In the genomic region with DNA sequence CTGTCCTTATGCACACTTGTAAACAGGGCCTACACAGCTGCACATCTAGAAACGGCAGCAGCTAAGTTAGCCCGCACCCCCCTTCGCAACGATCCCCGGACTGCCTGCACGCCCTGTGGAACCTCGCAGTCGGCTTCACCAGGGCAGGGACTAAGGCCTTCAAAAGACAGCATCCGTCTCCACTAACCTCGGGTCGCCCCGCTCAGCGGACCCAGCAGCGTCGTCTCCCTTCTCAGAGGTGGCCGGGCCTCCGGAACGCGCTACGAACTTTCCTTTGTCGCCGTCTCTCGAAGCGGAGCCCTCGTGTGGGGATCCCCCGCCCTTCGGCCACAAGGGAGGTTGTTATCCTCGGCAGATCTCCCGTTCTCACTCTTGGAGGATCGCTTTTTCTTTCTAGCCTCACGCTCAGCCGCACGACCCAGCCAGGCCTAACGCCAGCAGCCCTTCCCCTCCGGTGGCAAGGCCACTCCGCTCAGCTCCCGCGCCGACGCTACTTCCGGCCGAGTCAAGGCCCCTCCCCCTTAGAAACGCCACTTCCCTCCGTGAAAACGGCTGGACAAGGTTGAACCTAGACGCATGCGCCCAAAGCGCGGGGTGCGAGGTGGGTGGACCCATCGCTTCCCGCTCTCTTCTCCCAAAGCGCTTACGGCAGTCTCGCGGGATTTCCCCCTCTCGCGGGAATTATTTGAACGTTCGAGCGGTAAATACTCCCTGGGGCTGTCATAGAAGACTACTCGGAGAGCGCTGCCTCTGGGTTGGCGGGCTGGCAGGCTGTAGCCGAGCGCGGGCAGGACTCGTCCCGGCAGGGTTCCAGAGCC, we compare ENCODE assay signal across 8 cellular contexts. TPM values are rescaled to one million over a fixed set of nuclear protein-coding genes. Genes with fewer than 3 reads are reported as not detected.
DNase-seq lines count a peak whose midpoint lies in the region; TF ChIP-seq lines count a peak whose summit lies in the region.

Gene DCAF16 (minus strand): TSS at position 498 of the 818 bp plus-strand sequence. CDS start 6,616 bp downstream, outside the sequence.
A gene with protein sequence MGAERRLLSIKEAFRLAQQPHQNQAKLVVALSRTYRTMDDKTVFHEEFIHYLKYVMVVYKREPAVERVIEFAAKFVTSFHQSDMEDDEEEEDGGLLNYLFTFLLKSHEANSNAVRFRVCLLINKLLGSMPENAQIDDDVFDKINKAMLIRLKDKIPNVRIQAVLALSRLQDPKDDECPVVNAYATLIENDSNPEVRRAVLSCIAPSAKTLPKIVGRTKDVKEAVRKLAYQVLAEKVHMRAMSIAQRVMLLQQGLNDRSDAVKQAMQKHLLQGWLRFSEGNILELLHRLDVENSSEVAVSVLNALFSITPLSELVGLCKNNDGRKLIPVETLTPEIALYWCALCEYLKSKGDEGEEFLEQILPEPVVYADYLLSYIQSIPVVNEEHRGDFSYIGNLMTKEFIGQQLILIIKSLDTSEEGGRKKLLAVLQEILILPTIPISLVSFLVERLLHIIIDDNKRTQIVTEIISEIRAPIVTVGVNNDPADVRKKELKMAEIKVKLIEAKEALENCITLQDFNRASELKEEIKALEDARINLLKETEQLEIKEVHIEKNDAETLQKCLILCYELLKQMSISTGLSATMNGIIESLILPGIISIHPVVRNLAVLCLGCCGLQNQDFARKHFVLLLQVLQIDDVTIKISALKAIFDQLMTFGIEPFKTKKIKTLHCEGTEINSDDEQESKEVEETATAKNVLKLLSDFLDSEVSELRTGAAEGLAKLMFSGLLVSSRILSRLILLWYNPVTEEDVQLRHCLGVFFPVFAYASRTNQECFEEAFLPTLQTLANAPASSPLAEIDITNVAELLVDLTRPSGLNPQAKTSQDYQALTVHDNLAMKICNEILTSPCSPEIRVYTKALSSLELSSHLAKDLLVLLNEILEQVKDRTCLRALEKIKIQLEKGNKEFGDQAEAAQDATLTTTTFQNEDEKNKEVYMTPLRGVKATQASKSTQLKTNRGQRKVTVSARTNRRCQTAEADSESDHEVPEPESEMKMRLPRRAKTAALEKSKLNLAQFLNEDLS (plus strand): TSS at position 720 of the 818 bp plus-strand sequence. CDS start 99 bp downstream, outside the sequence.

- peaks cover 2% of the 10 kb centered on the region; the same call in 1 of the 2 replicates for H3K36me3 ChIP-seq in ES-I3 (ENCODE audit: insufficient read depth, low read length)
- H3K36me3 ChIP-seq in HAP-1 (replicated peaks): peaks cover 26% of the 10 kb centered on the region
- no peaks in the 10 kb centered on the region; the same call in 1 of the 2 replicates for H3K36me3 ChIP-seq in MM.1S (replicated peaks; ENCODE audit: insufficient read depth, low read length)

- no peak for TF ChIP-seq CTCF in MM.1S (IDR thresholded peaks at IDR 0.05; ENCODE audit: low read length)
- no peak for TF ChIP-seq CTCF in fibroblast of the aortic adventitia (IDR thresholded peaks at IDR 0.05; ENCODE audit: insufficient read depth, low read length)
- no peak for TF ChIP-seq CTCF in nephron (IDR thresholded peaks at IDR 0.05; ENCODE audit: unreplicated experiment in 3 of 3)

- peak within 1 kb of the TSS; percentile 94 to 99 (median 98) for H3K27ac Mint-ChIP-seq in nephron
- H3K27ac Mint-ChIP-seq in stimulated activated naive CD8-positive, alpha-beta T cell treated with anti-CD3 and anti-CD28 coated beads, Interleukin-15, Interleukin-2, amounts not matched to agents 100 ng/mL and 50 ng/mL, for 24 hours: peak within 1 kb of the TSS; percentile 100

- H2AFZ ChIP-seq in MM.1S (ENCODE audit: low read length): peak within 1 kb of the TSS; percentile 73

- H3K9ac ChIP-seq in ES-I3 (ENCODE audit: low read depth, low read length) (peak within 1 kb of the TSS; percentile 91), MM.1S (ENCODE audit: low read length) (peak within 1 kb of the TSS; percentile 96)

- H3K9me2 ChIP-seq in MM.1S (replicated peaks; ENCODE audit: insufficient read depth, low read length): no peaks in the 10 kb centered on the region

- H3K27ac ChIP-seq in MM.1S (ENCODE audit: low read length): peak within 1 kb of the TSS; percentile 95

- in situ Hi-C loops in HAP-1 (cut with MboI; ENCODE audit: low sequenced_read_pairs): loop anchor here (25.0 kb wide), 1 partner anchor 223 kb away; the partner anchor contains the start of gene LAP3

- H3K27me3 ChIP-seq in HAP-1 (ENCODE audit: low read depth) (no peaks in the 10 kb centered on the region), MM.1S (replicated peaks; ENCODE audit: insufficient read depth, low read length) (no peaks in the 10 kb centered on the region)

- H3K4me3 ChIP-seq in HAP-1: peak within 1 kb of the TSS; percentile 69
- peak within 1 kb of the TSS; percentile 91 for H3K4me3 ChIP-seq in MM.1S (ENCODE audit: low read length)
- peak within 1 kb of the TSS; percentile 86 for H3K4me3 ChIP-seq in fibroblast of the aortic adventitia (ENCODE audit: low read depth, low read length)

- H3K79me2 ChIP-seq in MM.1S (ENCODE audit: low read length): peaks cover 97% of the 10 kb centered on the region

- H3F3A ChIP-seq in MM.1S (ENCODE audit: insufficient read depth, low read length): peaks cover 13% of the 10 kb centered on the region

- H3K9me3 ChIP-seq in ES-I3 (ENCODE audit: control insufficient read depth, insufficient read depth, low read length) (no peaks in the 10 kb centered on the region), HAP-1 (no peaks in the 10 kb centered on the region), MM.1S (replicated peaks; ENCODE audit: insufficient read depth, low read length) (no peaks in the 10 kb centered on the region)

- DNase-seq in HAP-1 (ENCODE audit: low spot score in 2 of 2) (peak; percentile 98 to 99), MM.1S (peak; percentile 99), SIG-M5 (lab: John Stamatoyannopoulos, UW) (peak; percentile 87), activated gamma-delta T cell (lab: John Stamatoyannopoulos, UW) (peak; percentile 86), fibroblast of the aortic adventitia (ENCODE audit: low read depth) (peak; percentile 100)

- no peaks in the 10 kb centered on the region for H3K27me3 Mint-ChIP-seq in nephron (ENCODE audit: low read depth)
- H3K27me3 Mint-ChIP-seq in stimulated activated naive CD8-positive, alpha-beta T cell treated with anti-CD3 and anti-CD28 coated beads, Interleukin-15, Interleukin-2, amounts not matched to agents 100 ng/mL and 50 ng/mL, for 24 hours: no peaks in the 10 kb centered on the region

- H4K20me1 ChIP-seq in MM.1S (ENCODE audit: insufficient read depth, low read length): peaks cover 28% of the 10 kb centered on the region

- H3K4me2 ChIP-seq in MM.1S (ENCODE audit: low read depth, low read length): peak within 1 kb of the TSS; percentile 94

- H3K4me1 ChIP-seq in ES-I3 (ENCODE audit: insufficient read depth, low read length) (peaks cover 9% of the 10 kb centered on the region; the same call in 1 of the 2 replicates), HAP-1 (peaks cover 24% of the 10 kb centered on the region), MM.1S (ENCODE audit: low read length) (peaks cover 32% of the 10 kb centered on the region)

- H3K4me1 Mint-ChIP-seq in nephron: peaks cover 47% of the 10 kb centered on the region
- peaks cover 59% of the 10 kb centered on the region for H3K4me1 Mint-ChIP-seq in stimulated activated naive CD8-positive, alpha-beta T cell treated with anti-CD3 and anti-CD28 coated beads, Interleukin-15, Interleukin-2, amounts not matched to agents 100 ng/mL and 50 ng/mL, for 24 hours (ENCODE audit: low read depth)

- peaks cover 11% of the 10 kb centered on the region for H3K36me3 Mint-ChIP-seq in nephron (ENCODE audit: low read depth)
- peaks cover 53% of the 10 kb centered on the region for H3K36me3 Mint-ChIP-seq in stimulated activated naive CD8-positive, alpha-beta T cell treated with anti-CD3 and anti-CD28 coated beads, Interleukin-15, Interleukin-2, amounts not matched to agents 100 ng/mL and 50 ng/mL, for 24 hours (ENCODE audit: low read depth)

- H3K4me3 Mint-ChIP-seq in nephron: peak within 1 kb of the TSS; percentile 95 to 96 (median 95)
- H3K4me3 Mint-ChIP-seq in stimulated activated naive CD8-positive, alpha-beta T cell treated with anti-CD3 and anti-CD28 coated beads, Interleukin-15, Interleukin-2, amounts not matched to agents 100 ng/mL and 50 ng/mL, for 24 hours: peak within 1 kb of the TSS; percentile 98

- no peaks in the 10 kb centered on the region for H3K9me3 Mint-ChIP-seq in nephron
- no peaks in the 10 kb centered on the region for H3K9me3 Mint-ChIP-seq in stimulated activated naive CD8-positive, alpha-beta T cell treated with anti-CD3 and anti-CD28 coated beads, Interleukin-15, Interleukin-2, amounts not matched to agents 100 ng/mL and 50 ng/mL, for 24 hours

RNA-seq across cellular contexts. Expression of gene DCAF16, which starts in this region (rescaled TPM):
- total RNA-seq in fibroblast of the aortic adventitia (ENCODE audit: low replicate concordance): 27.1 and 27.2 TPM in 2 replicates

RNA-seq across cellular contexts. Expression of the second gene that starts in this region (rescaled TPM):
- 2.0 and 60.1 TPM in 2 replicates for total RNA-seq in fibroblast of the aortic adventitia (ENCODE audit: low replicate concordance)

Comparison
In these comparisons a context has a peak if more than half of its experiments do, and no peak if none do; other contexts are left out.
1. Peak in every context shown above with its lines: DNase-seq, H3K4me3 ChIP-seq and H3K27ac ChIP-seq.